In the genomic region with DNA sequence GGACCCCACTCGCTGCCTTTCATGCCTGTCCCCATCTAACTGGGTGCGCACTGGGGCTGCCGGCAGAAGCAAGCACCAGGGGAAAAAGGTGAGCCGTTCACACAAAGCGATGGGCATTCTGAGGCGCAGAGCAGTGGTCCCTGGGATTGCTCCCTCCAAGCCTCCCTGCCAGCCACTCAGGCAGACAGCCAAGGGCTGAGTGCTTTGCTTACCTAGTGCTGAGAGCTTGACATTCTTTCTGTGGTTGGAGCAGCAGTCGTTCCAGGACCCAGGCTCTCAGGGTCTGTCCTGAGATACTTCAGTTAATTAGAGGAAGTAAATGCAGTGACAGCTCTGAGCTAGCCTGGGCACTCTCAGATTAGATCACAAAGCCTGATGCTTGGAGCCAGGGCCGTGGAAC, we compare ENCODE assay signal across 15 cellular contexts. TPM values are rescaled to one million over a fixed set of nuclear protein-coding genes. Genes with fewer than 3 reads are reported as not detected.
DNase-seq lines count a peak whose midpoint lies in the region; ATAC-seq, FAIRE-seq and TF ChIP-seq lines count a peak whose summit lies in the region.
"Had no signal": no experiment of that assay in that cellular context is flagged by ENCODE, and none has a peak within 500 bp of the region (broad histone marks: within the 10 kb centered on the region; RNA-seq: fewer than 3 reads in every experiment).

No MANE protein-coding gene starts in this region.

- dilution Hi-C loops in mammary epithelial cell (cut with HindIII; ENCODE audit: low sequenced_read_pairs), result no loop called here

- H3K9me3 ChIP-seq in mammary epithelial cell (replicated peaks; ENCODE audit: insufficient read depth, low read length) (no peaks in the 10 kb centered on the region), cardiac muscle cell (ENCODE audit: low read depth) (no peaks in the 10 kb centered on the region), HAP-1 (no peaks in the 10 kb centered on the region)
- H3K9me3 ChIP-seq: Peyer's patch, spleen, transverse colon had no signal

- in situ Hi-C loops in T47D (cut with HindIII; ENCODE audit: low pct_unique_long_range_greater_than_20kb, low sequenced_read_pairs), result no loop called here
- in situ Hi-C loops in mammary epithelial cell (cut with MboI; ENCODE audit: low sequenced_read_pairs in 2 of 2), result no loop called here
- in situ Hi-C loops in HAP-1 (cut with MboI; ENCODE audit: low sequenced_read_pairs), result no loop called here

- no peak for TF ChIP-seq CTCF in mammary epithelial cell (conservative IDR thresholded peaks at IDR 0.05 in 1 of 2, IDR thresholded peaks at IDR 0.05 in 1 of 2; ENCODE audit: extremely low read depth in 1 of 2, insufficient read depth in 1 of 2, low read depth in 1 of 2, low read length in 2 of 2)
- TF ChIP-seq CTCF in cardiac muscle cell (IDR thresholded peaks at IDR 0.05; ENCODE audit: low read depth, low read length), result no peak

- no TSS peak for BruUV-seq in mammary epithelial cell (replicated peaks; lab: Mats Ljungman, UMichigan)

- H3K4me3 ChIP-seq in mammary epithelial cell (replicated peaks in 1 of 3; ENCODE audit: insufficient read depth in 1 of 3, low read depth in 2 of 3, low read length in 3 of 3) (no peak overlapping the region), cardiac muscle cell (no peak overlapping the region), HAP-1 (no peak overlapping the region)
- H3K4me3 ChIP-seq: Peyer's patch, spleen, transverse colon had no signal

- no peaks in the 10 kb centered on the region for H3K36me3 ChIP-seq in mammary epithelial cell (ENCODE audit: insufficient read depth, low read length)
- no peaks in the 10 kb centered on the region for H3K36me3 ChIP-seq in cardiac muscle cell
- no peaks in the 10 kb centered on the region for H3K36me3 ChIP-seq in HAP-1 (replicated peaks)
- H3K36me3 ChIP-seq: Peyer's patch, spleen, transverse colon had no signal

- DNase-seq in T47D (ENCODE audit: low read depth in 1 of 2, low spot score in 1 of 2) (peak; percentile 70 to 74), mammary epithelial cell (no peak), RCC 7860 (ENCODE audit: low spot score) (peak; percentile 20), cardiac muscle cell (ENCODE audit: low read depth in 1 of 2, low spot score in 1 of 2) (peak; percentile 38 to 85), HAP-1 (ENCODE audit: low spot score in 2 of 2) (no peak), urothelium cell line (ENCODE audit: low spot score) (no peak), NCI-H2081 treated with DMSO at 0.1 percent for 48 hours (lab: John Stamatoyannopoulos, UW) (no peak)
- DNase-seq: activated CD8-positive, alpha-beta memory T cell treated with anti-CD3 and anti-CD28 coated beads, Interleukin-2, amount 50 U/mL, for 48 hours; Calu3; NCI-H2171; nephron progenitor cell; spleen; transverse colon had no signal

- no peaks in the 10 kb centered on the region for H3K79me2 ChIP-seq in mammary epithelial cell (ENCODE audit: insufficient read depth, low read length)

- ATAC-seq in HG02798 (IDR thresholded peaks at IDR 0.05; ENCODE audit: poor library complexity, unreplicated experiment), result no peak

- H3K4me2 ChIP-seq in mammary epithelial cell (ENCODE audit: insufficient read depth, low read depth, low read length), result no peak overlapping the region

- no peaks in the 10 kb centered on the region for H3K27me3 ChIP-seq in mammary epithelial cell (ENCODE audit: insufficient read depth, low read length)
- H3K27me3 ChIP-seq in cardiac muscle cell, result peaks cover 23% of the 10 kb centered on the region
- no peaks in the 10 kb centered on the region for H3K27me3 ChIP-seq in HAP-1 (ENCODE audit: low read depth)

- intact Hi-C loops in mammary epithelial cell (cut with micrococcal nuclease), result no loop called here

- H2AFZ ChIP-seq in mammary epithelial cell (ENCODE audit: low read depth, low read length), result no peak overlapping the region

- H3K9ac ChIP-seq in mammary epithelial cell (ENCODE audit: insufficient read depth, low read length), result no peak overlapping the region

- H4K20me1 ChIP-seq in mammary epithelial cell (ENCODE audit: insufficient read depth, low read length), result no peaks in the 10 kb centered on the region

- H3K27ac ChIP-seq in mammary epithelial cell (ENCODE audit: insufficient read depth, low read depth, low read length) (no peak overlapping the region), cardiac muscle cell (peak overlapping the region; percentile 39)
- H3K27ac ChIP-seq: Peyer's patch, spleen, transverse colon had no signal

- CTCF ChIA-PET in mammary epithelial cell (lab: Charles Lee; ENCODE audit: low non-redundant PET), result no interaction called here

- H3K4me1 ChIP-seq in mammary epithelial cell (ENCODE audit: insufficient read depth, low read length), result peaks cover 4% of the 10 kb centered on the region
- peaks cover 29% of the 10 kb centered on the region for H3K4me1 ChIP-seq in cardiac muscle cell (ENCODE audit: low read depth)
- H3K4me1 ChIP-seq in HAP-1, result no peaks in the 10 kb centered on the region; the same call in 1 of the 2 replicates

- 83% methylated on average over 8 of the region's 8 CpGs for WGBS in mammary epithelial cell (ENCODE audit: low coverage, missing lambda C conversion rate)

- FAIRE-seq in RCC 7860 (lab: Jason Lieb, UNC) (no peak), urothelium cell line (lab: Jason Lieb, UNC) (no peak)

RNA-seq across cellular contexts. Expression of a gene that starts 5.7 kb away (rescaled TPM):
- total RNA-seq in mammary epithelial cell (1 to 10 TPM; 1.5 to 2.8 TPM), cardiac muscle cell (0.95 and 6.3 TPM in 2 replicates)
- polyA plus RNA-seq in mammary epithelial cell (0.41 TPM), cardiac muscle cell (1.8 and 7.0 TPM in 2 replicates)
- not detected for polyA minus RNA-seq in mammary epithelial cell
- total RNA-seq: spleen had no signal

Comparison
In these comparisons a context has a peak if more than half of its experiments do, and no peak if none do; other contexts are left out.
1. DNase-seq: peak in T47D (2 of 2), RCC 7860 (single experiment) and cardiac muscle cell (2 of 2); none in mammary epithelial cell (single experiment), HAP-1 (0 of 2), urothelium cell line (single experiment) and NCI-H2081 treated with DMSO at 0.1 percent for 48 hours (single experiment).